In genomic region chr6:110039364-110039995, GRCh38 we compare ENCODE assay signal across 1 cellular context.
TF ChIP-seq lines count a peak whose summit lies in the region.

No MANE protein-coding gene starts in this region.

TF ChIP-seq in GM12878, 131 proteins besides CTCF, POLR2A, EP300 and RAD21 (continued from another document):
- TF ChIP-seq CUX1 (IDR thresholded peaks at IDR 0.05; ENCODE audit: insufficient replicate concordance, low read depth, low read length) = peak; percentile 36
- no peak for TF ChIP-seq RELA (IDR thresholded peaks at IDR 0.05; ENCODE audit: borderline replicate concordance, partially characterized antibody)
- TF ChIP-seq NR2C1 (IDR thresholded peaks at IDR 0.05) = no peak
- peak; percentile 22; the same call in 1 of the 2 replicates for TF ChIP-seq ATF7 (IDR thresholded peaks at IDR 0.05; ENCODE audit: low read depth)
- TF ChIP-seq NBN (IDR thresholded peaks at IDR 0.05) = 0 out of 2 replicates have a peak, but pooled peaks have one; percentile 27
- peak; percentile 96 for TF ChIP-seq SMC3 (IDR thresholded peaks at IDR 0.05; ENCODE audit: borderline replicate concordance, low read length)
- no peak for TF ChIP-seq CEBPZ (IDR thresholded peaks at IDR 0.05; ENCODE audit: low read depth, low read length)
- TF ChIP-seq POU2F2 (IDR thresholded peaks at IDR 0.05; ENCODE audit: borderline replicate concordance, low read depth, low read length) = 0 out of 3 replicates have a peak, but pooled peaks have one; percentile 38
- TF ChIP-seq EED (IDR thresholded peaks at IDR 0.05; ENCODE audit: low read depth) = peak; percentile 33; the same call in 1 of the 2 replicates
- TF ChIP-seq RUNX3 (IDR thresholded peaks at IDR 0.05; ENCODE audit: low read length) = peak; percentile 96
- no peak for TF ChIP-seq CEBPB (IDR thresholded peaks at IDR 0.05; ENCODE audit: borderline replicate concordance in 1 of 2, low read depth in 2 of 2, low read length in 2 of 2)
- 0 out of 2 replicates have a peak, but pooled peaks have one; percentile 29 for TF ChIP-seq RELB (IDR thresholded peaks at IDR 0.05; ENCODE audit: low read depth)
- no peak for TF ChIP-seq NFYA (IDR thresholded peaks at IDR 0.05; ENCODE audit: borderline replicate concordance, low read depth, low read length)
- no peak for TF ChIP-seq SPI1 (IDR thresholded peaks at IDR 0.05; ENCODE audit: borderline replicate concordance, insufficient read depth, low read depth, low read length)
- 0 out of 4 replicates have a peak, but pooled peaks of 1 of the 2 experiments have one; percentile 10 for TF ChIP-seq SRF (IDR thresholded peaks at IDR 0.05; ENCODE audit: low read depth in 2 of 2, low read length in 2 of 2)
